Comparison of ENCODE assay signal across 16 cellular contexts in genomic region chr22:38943181-38943580, GRCh38. TPM values are rescaled to one million over a fixed set of nuclear protein-coding genes. Genes with fewer than 3 reads are reported as not detected.
DNase-seq lines count a peak whose midpoint lies in the region; ATAC-seq and TF ChIP-seq lines count a peak whose summit lies in the region.
"Had no signal": no experiment of that assay in that cellular context is flagged by ENCODE, and none has a peak within 500 bp of the region (broad histone marks: within the 10 kb centered on the region; RNA-seq: fewer than 3 reads in every experiment).

No MANE protein-coding gene starts in this region.

- DNase-seq in activated CD8-positive, alpha-beta T cell treated with anti-CD3 and anti-CD28 coated beads for 36 hours = no peak
- no peak for DNase-seq in activated CD8-positive, alpha-beta T cell treated with anti-CD3 and anti-CD28 coated beads, Interleukin-2, amount 10 ng/mL, durations not matched to agents 7 days and 5 days
- DNase-seq in NB4 (ENCODE audit: low read depth) (peak; percentile 61), putamen (ENCODE audit: low spot score) (no peak)
- DNase-seq in central memory CD8-positive, alpha-beta T cell (ENCODE audit: low spot score in 2 of 2) = no peak
- peak; percentile 23 for DNase-seq in stimulated activated CD8-positive, alpha-beta memory T cell treated with anti-CD3 and anti-CD28 coated beads, Interleukin-4, amount 100 ng/mL, for 48 hours
- no peak for DNase-seq in CD4-positive, alpha-beta memory T cell
- DNase-seq: activated CD4-positive, alpha-beta T cell treated with anti-CD3 and anti-CD28 coated beads, Interleukin-2, amount 50 U/mL, for 48 hours; BE2C; NCI-H2029; Right ventricle myocardium superior; stimulated activated CD4-positive, alpha-beta T cell treated with anti-CD3 and anti-CD28 coated beads, Interleukin-4, amount 100 ng/mL, for 24 hours had no signal

- intact Hi-C loops in activated CD8-positive, alpha-beta T cell treated with anti-CD3 and anti-CD28 coated beads for 36 hours (cut with micrococcal nuclease) = loop anchor here (5.0 kb wide), 1 partner anchor 71 kb away; the partner anchor contains the start of gene CBX6
- intact Hi-C loops in CD4-positive, alpha-beta memory T cell (cut with micrococcal nuclease) = no loop called here

- peak; percentile 24 for TF ChIP-seq CTCF in activated CD8-positive, alpha-beta T cell treated with anti-CD3 and anti-CD28 coated beads for 36 hours (IDR thresholded peaks at IDR 0.05)
- TF ChIP-seq CTCF in NB4 (IDR thresholded peaks at IDR 0.05; ENCODE audit: low read depth, low read length) = peak; percentile 36

- no peaks in the 10 kb centered on the region for H3K36me3 Mint-ChIP-seq in activated CD8-positive, alpha-beta T cell treated with anti-CD3 and anti-CD28 coated beads for 36 hours (ENCODE audit: low read depth)
- no peaks in the 10 kb centered on the region for H3K36me3 Mint-ChIP-seq in activated CD8-positive, alpha-beta T cell treated with anti-CD3 and anti-CD28 coated beads, Interleukin-2, amount 10 ng/mL, durations not matched to agents 7 days and 5 days (ENCODE audit: low read depth)
- peaks cover 2% of the 10 kb centered on the region for H3K36me3 Mint-ChIP-seq in central memory CD8-positive, alpha-beta T cell (ENCODE audit: insufficient read depth)
- no peaks in the 10 kb centered on the region for H3K36me3 Mint-ChIP-seq in CD4-positive, alpha-beta memory T cell

- peaks cover 14% of the 10 kb centered on the region for H3K4me1 ChIP-seq in CD4-positive, alpha-beta memory T cell (ENCODE audit: insufficient read depth, low read length)
- H3K4me1 ChIP-seq: ascending aorta, BE2C, pancreas, tibial artery had no signal

- no peaks in the 10 kb centered on the region for H3K36me3 ChIP-seq in CD4-positive, alpha-beta memory T cell (ENCODE audit: insufficient read depth, low read length)
- H3K36me3 ChIP-seq: ascending aorta, BE2C, pancreas, tibial artery had no signal

- H3K4me3 ChIP-seq in NB4 (ENCODE audit: low read depth, low read length) = no peak overlapping the region
- no peak overlapping the region for H3K4me3 ChIP-seq in CD4-positive, alpha-beta memory T cell (ENCODE audit: low read length in 2 of 2)
- H3K4me3 ChIP-seq: ascending aorta, pancreas, tibial artery had no signal

- H3K27ac ChIP-seq in CD4-positive, alpha-beta memory T cell (ENCODE audit: low read depth, low read length) = no peak overlapping the region
- H3K27ac ChIP-seq: ascending aorta, pancreas, tibial artery had no signal

- CTCF ChIA-PET in activated CD8-positive, alpha-beta T cell treated with anti-CD3 and anti-CD28 coated beads for 36 hours (lab: Charles Lee) = interaction anchor here (0.8 to 2.1 kb wide), 9 partner anchors 9 to 74 kb away, joined by 3 to 9 read pairs (median 3); partner anchors contain the start of gene CBX6
- CTCF ChIA-PET in activated CD8-positive, alpha-beta T cell treated with anti-CD3 and anti-CD28 coated beads, Interleukin-2, amount 10 ng/mL, durations not matched to agents 7 days and 5 days (lab: Charles Lee) = interaction anchor here (0.9 to 2.1 kb wide), 4 partner anchors 9 to 74 kb away, joined by 3 to 12 read pairs (median 5); no protein-coding TSS in a partner anchor
- CTCF ChIA-PET in CD4-positive, alpha-beta memory T cell (lab: Charles Lee; ENCODE audit: partially characterized antibody) = interaction anchor here (1.3 kb wide), 1 partner anchor 174 kb away, joined by 3 read pairs; no protein-coding TSS in a partner anchor

- peaks cover 42% of the 10 kb centered on the region for H3K27me3 Mint-ChIP-seq in activated CD8-positive, alpha-beta T cell treated with anti-CD3 and anti-CD28 coated beads for 36 hours
- H3K27me3 Mint-ChIP-seq in activated CD8-positive, alpha-beta T cell treated with anti-CD3 and anti-CD28 coated beads, Interleukin-2, amount 10 ng/mL, durations not matched to agents 7 days and 5 days (ENCODE audit: low read depth) = peaks cover 34% of the 10 kb centered on the region
- H3K27me3 Mint-ChIP-seq in central memory CD8-positive, alpha-beta T cell = peaks cover 93% of the 10 kb centered on the region
- peaks cover 15 to 18% of the 10 kb centered on the region in 2 donors for H3K27me3 Mint-ChIP-seq in CD4-positive, alpha-beta memory T cell

- H3K27me3 ChIP-seq in CD4-positive, alpha-beta memory T cell (ENCODE audit: insufficient read depth, low read length) = no peaks in the 10 kb centered on the region
- H3K27me3 ChIP-seq: ascending aorta, pancreas had no signal

- no peak overlapping the region for H3K4me3 Mint-ChIP-seq in activated CD8-positive, alpha-beta T cell treated with anti-CD3 and anti-CD28 coated beads for 36 hours
- H3K4me3 Mint-ChIP-seq in activated CD8-positive, alpha-beta T cell treated with anti-CD3 and anti-CD28 coated beads, Interleukin-2, amount 10 ng/mL, durations not matched to agents 7 days and 5 days = no peak overlapping the region
- peak overlapping the region; percentile 6 for H3K4me3 Mint-ChIP-seq in central memory CD8-positive, alpha-beta T cell
- H3K4me3 Mint-ChIP-seq in CD4-positive, alpha-beta memory T cell = peak overlapping the region in 2 of 8 donors; percentile 35 to 91

- peaks cover 34% of the 10 kb centered on the region for H3K4me1 Mint-ChIP-seq in activated CD8-positive, alpha-beta T cell treated with anti-CD3 and anti-CD28 coated beads for 36 hours (ENCODE audit: low read depth)
- peaks cover 34% of the 10 kb centered on the region for H3K4me1 Mint-ChIP-seq in activated CD8-positive, alpha-beta T cell treated with anti-CD3 and anti-CD28 coated beads, Interleukin-2, amount 10 ng/mL, durations not matched to agents 7 days and 5 days (ENCODE audit: low read depth)
- H3K4me1 Mint-ChIP-seq in central memory CD8-positive, alpha-beta T cell = peaks cover 19% of the 10 kb centered on the region
- peaks cover 12 to 23% (median 18%) of the 10 kb centered on the region in 4 donors for H3K4me1 Mint-ChIP-seq in CD4-positive, alpha-beta memory T cell

- no peak for TF ChIP-seq POLR2A in NB4 (IDR thresholded peaks at IDR 0.05; ENCODE audit: extremely low read depth, insufficient read length)

- H3K9me3 ChIP-seq in CD4-positive, alpha-beta memory T cell (ENCODE audit: control insufficient read depth in 1 of 2, low read length in 2 of 2) = no peaks in the 10 kb centered on the region
- H3K9me3 ChIP-seq: ascending aorta, BE2C, pancreas, tibial artery had no signal

- no peak for ATAC-seq in activated CD8-positive, alpha-beta T cell treated with anti-CD3 and anti-CD28 coated beads for 36 hours
- no peak for ATAC-seq in activated CD8-positive, alpha-beta T cell treated with anti-CD3 and anti-CD28 coated beads, Interleukin-2, amount 10 ng/mL, durations not matched to agents 7 days and 5 days
- no peak for ATAC-seq in central memory CD8-positive, alpha-beta T cell (replicated peaks; ENCODE audit: extremely low read depth, poor library complexity, severe bottlenecking)
- ATAC-seq in HG02759 (IDR thresholded peaks at IDR 0.05; ENCODE audit: unreplicated experiment) = no peak

- no peaks in the 10 kb centered on the region for H3K9me3 Mint-ChIP-seq in activated CD8-positive, alpha-beta T cell treated with anti-CD3 and anti-CD28 coated beads for 36 hours
- H3K9me3 Mint-ChIP-seq in activated CD8-positive, alpha-beta T cell treated with anti-CD3 and anti-CD28 coated beads, Interleukin-2, amount 10 ng/mL, durations not matched to agents 7 days and 5 days (ENCODE audit: insufficient read depth) = no peaks in the 10 kb centered on the region
- no peaks in the 10 kb centered on the region for H3K9me3 Mint-ChIP-seq in central memory CD8-positive, alpha-beta T cell
- no peaks in the 10 kb centered on the region for H3K9me3 Mint-ChIP-seq in CD4-positive, alpha-beta memory T cell

- H3K27ac Mint-ChIP-seq in activated CD8-positive, alpha-beta T cell treated with anti-CD3 and anti-CD28 coated beads for 36 hours = peak overlapping the region; percentile 39
- H3K27ac Mint-ChIP-seq in activated CD8-positive, alpha-beta T cell treated with anti-CD3 and anti-CD28 coated beads, Interleukin-2, amount 10 ng/mL, durations not matched to agents 7 days and 5 days = no peak overlapping the region
- H3K27ac Mint-ChIP-seq in central memory CD8-positive, alpha-beta T cell (ENCODE audit: low read depth) = no peak overlapping the region
- H3K27ac Mint-ChIP-seq in CD4-positive, alpha-beta memory T cell = no peak overlapping the region

- POLR2A ChIA-PET in activated CD8-positive, alpha-beta T cell treated with anti-CD3 and anti-CD28 coated beads for 36 hours (lab: Charles Lee) = interaction anchor here (0.6 to 2.7 kb wide), 4 partner anchors 11 to 72 kb away, joined by 3 to 11 read pairs (median 4); partner anchors contain the start of gene CBX6
- POLR2A ChIA-PET in activated CD8-positive, alpha-beta T cell treated with anti-CD3 and anti-CD28 coated beads, Interleukin-2, amount 10 ng/mL, durations not matched to agents 7 days and 5 days (lab: Charles Lee) = interaction anchor here (1.2 kb wide), 1 partner anchor 375 kb away, joined by 3 read pairs; no protein-coding TSS in a partner anchor
- POLR2A ChIA-PET in CD4-positive, alpha-beta memory T cell (lab: Charles Lee; ENCODE audit: partially characterized antibody) = no interaction called here

RNA-seq across cellular contexts. Expression of gene APOBEC3A, which starts 14.2 kb away (rescaled TPM):
- not detected for total RNA-seq in activated CD8-positive, alpha-beta T cell treated with anti-CD3 and anti-CD28 coated beads for 36 hours
- total RNA-seq in activated CD8-positive, alpha-beta T cell treated with anti-CD3 and anti-CD28 coated beads, Interleukin-2, amount 10 ng/mL, durations not matched to agents 7 days and 5 days = not detected
- total RNA-seq in CD4-positive, alpha-beta memory T cell = not detected
- polyA plus RNA-seq in CD4-positive, alpha-beta memory T cell = not detected
- total RNA-seq: ascending aorta had no signal

RNA-seq across cellular contexts. Expression of gene APOBEC3B, which starts 39.0 kb away (rescaled TPM):
- total RNA-seq in activated CD8-positive, alpha-beta T cell treated with anti-CD3 and anti-CD28 coated beads for 36 hours = 1 to 10 TPM; 5.0 to 5.1 TPM
- total RNA-seq in activated CD8-positive, alpha-beta T cell treated with anti-CD3 and anti-CD28 coated beads, Interleukin-2, amount 10 ng/mL, durations not matched to agents 7 days and 5 days = 10 to 100 TPM; 12.1 to 13.3 TPM
- under 1 TPM; 0.32 to 0.64 TPM for total RNA-seq in CD4-positive, alpha-beta memory T cell
- polyA plus RNA-seq in CD4-positive, alpha-beta memory T cell = 1 to 10 TPM in 1 of 2 donors, under 1 TPM in 1; 0.31 to 1.3 TPM

Comparison
In these comparisons a context has a peak if more than half of its experiments do, and no peak if none do; other contexts are left out.
1. DNase-seq: peak in NB4 (single experiment) and stimulated activated CD8-positive, alpha-beta memory T cell treated with anti-CD3 and anti-CD28 coated beads, Interleukin-4, amount 100 ng/mL, for 48 hours (single experiment); none in activated CD8-positive, alpha-beta T cell treated with anti-CD3 and anti-CD28 coated beads for 36 hours (single experiment), activated CD8-positive, alpha-beta T cell treated with anti-CD3 and anti-CD28 coated beads, Interleukin-2, amount 10 ng/mL, durations not matched to agents 7 days and 5 days (single experiment), central memory CD8-positive, alpha-beta T cell (0 of 2), putamen (single experiment) and CD4-positive, alpha-beta memory T cell (0 of 5).